Comparison of ENCODE assay signal across 13 cellular contexts in genomic region chr4:86838141-86838540, GRCh38. TPM values are rescaled to one million over a fixed set of nuclear protein-coding genes. Genes with fewer than 3 reads are reported as not detected.
"Had no signal": no experiment of that assay in that cellular context is flagged by ENCODE, and none has a peak within 500 bp of the region (broad histone marks: within the 10 kb centered on the region; RNA-seq: fewer than 3 reads in every experiment).

No MANE protein-coding gene starts in this region.

- H3K4me3 Mint-ChIP-seq: naive B cell; stimulated activated naive CD8-positive, alpha-beta T cell treated with anti-CD3 and anti-CD28 coated beads, Interleukin-15, amount 100 ng/mL, for 72 hours had no signal

- DNase-seq: activated CD4-positive, CD25-positive, alpha-beta regulatory T cell treated with anti-CD3 and anti-CD28 coated beads, Interleukin-2, amount 50 U/mL, for 72 hours; activated naive CD4-positive, alpha-beta T cell treated with anti-CD3 and anti-CD28 coated beads, Interleukin-2, amount 50 U/mL, for 16 hours; hippocampal formation; kidney; left lung; naive B cell; pancreas; stimulated activated naive CD8-positive, alpha-beta T cell treated with anti-CD3 and anti-CD28 coated beads, Interleukin-15, amount 100 ng/mL, for 72 hours; upper lobe of right lung had no signal

- H3K4me1 Mint-ChIP-seq: naive B cell; stimulated activated naive CD8-positive, alpha-beta T cell treated with anti-CD3 and anti-CD28 coated beads, Interleukin-15, amount 100 ng/mL, for 72 hours had no signal

- H3K27me3 ChIP-seq: left lung, pancreas, upper lobe of right lung had no signal

- H3K36me3 ChIP-seq: left lung, pancreas, thoracic aorta, upper lobe of right lung had no signal

- H3K27me3 Mint-ChIP-seq: stimulated activated naive CD8-positive, alpha-beta T cell treated with anti-CD3 and anti-CD28 coated beads, Interleukin-15, amount 100 ng/mL, for 72 hours had no signal

- H3K4me3 ChIP-seq: left lung, pancreas, thoracic aorta, upper lobe of right lung had no signal

- H3K27ac Mint-ChIP-seq: stimulated activated naive CD8-positive, alpha-beta T cell treated with anti-CD3 and anti-CD28 coated beads, Interleukin-15, amount 100 ng/mL, for 72 hours had no signal

- ATAC-seq: left lung; pancreas; stimulated activated naive CD8-positive, alpha-beta T cell treated with anti-CD3 and anti-CD28 coated beads, Interleukin-15, amount 100 ng/mL, for 72 hours had no signal

- H3K9me3 Mint-ChIP-seq: naive B cell; stimulated activated naive CD8-positive, alpha-beta T cell treated with anti-CD3 and anti-CD28 coated beads, Interleukin-15, amount 100 ng/mL, for 72 hours had no signal

- H3K27ac ChIP-seq: left lung, pancreas, thoracic aorta, upper lobe of right lung had no signal

- H3K36me3 Mint-ChIP-seq: naive B cell had no signal

- H3K4me1 ChIP-seq: left lung, pancreas, upper lobe of right lung had no signal

- H3K9me3 ChIP-seq: left lung, pancreas, thoracic aorta, upper lobe of right lung had no signal

RNA-seq across cellular contexts. Expression of gene SLC10A6, which starts 11.0 kb away (rescaled TPM):
- total RNA-seq: astrocyte, glomerular endothelial cell, mononuclear cell had no signal

RNA-seq across cellular contexts. Expression of gene C4orf36, which starts 54.1 kb away (rescaled TPM):
- total RNA-seq: astrocyte, glomerular endothelial cell, mononuclear cell, thoracic aorta had no signal
